In the genomic region with DNA sequence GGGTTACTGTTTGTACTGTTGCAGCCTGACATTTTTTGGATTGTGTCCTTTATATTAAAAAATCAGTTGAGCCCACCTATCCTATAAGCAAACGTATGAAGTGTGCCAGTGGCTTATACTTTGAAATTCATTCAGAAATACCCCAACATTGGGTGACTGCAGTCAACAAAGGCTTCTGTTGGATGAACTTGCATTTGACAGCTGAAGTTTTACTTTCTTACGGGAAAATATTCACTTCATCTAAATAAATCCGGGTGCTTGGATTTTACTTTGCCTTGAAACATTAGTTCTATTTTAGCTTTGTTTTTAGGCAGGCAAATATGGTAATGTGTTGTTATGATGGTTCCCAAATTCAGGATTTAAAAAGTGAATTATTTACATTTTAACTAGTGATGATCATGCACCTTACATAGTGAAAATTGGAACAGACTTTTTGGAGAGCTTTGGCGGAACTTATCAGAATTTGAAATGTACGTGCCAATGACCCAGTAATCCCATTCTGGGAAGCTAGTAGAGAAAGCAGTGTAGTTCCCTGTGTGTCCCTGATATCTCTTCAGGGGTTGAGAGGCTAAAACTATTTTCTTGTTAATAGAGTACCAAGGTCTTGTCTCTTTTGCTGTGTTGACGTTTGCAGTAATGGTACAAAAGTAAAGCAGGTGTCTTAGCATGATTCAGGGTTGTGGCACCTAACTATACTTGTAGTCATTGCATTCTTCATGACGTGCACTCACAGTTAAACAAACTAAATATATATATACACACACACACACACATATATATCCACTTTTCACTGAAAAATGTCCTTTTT, we compare ENCODE assay signal across 10 cellular contexts. TPM values are rescaled to one million over a fixed set of nuclear protein-coding genes. Genes with fewer than 3 reads are reported as not detected.
DNase-seq lines count a peak whose midpoint lies in the region; ATAC-seq, FAIRE-seq and TF ChIP-seq lines count a peak whose summit lies in the region.
"Had no signal": no experiment of that assay in that cellular context is flagged by ENCODE, and none has a peak within 500 bp of the region (broad histone marks: within the 10 kb centered on the region; RNA-seq: fewer than 3 reads in every experiment).

No MANE protein-coding gene starts in this region.

- no peak for TF ChIP-seq CTCF in stomach (IDR thresholded peaks at IDR 0.05)

- H3K36me3 Mint-ChIP-seq in T-helper 1 cell treated with Interleukin-12 subunit alpha and Interleukin-12 subunit beta and Interleukin-4 antibody, amounts not matched to agents 30 μg/mL and 1 μg/mL, for 36 hours (ENCODE audit: low read depth): no peaks in the 10 kb centered on the region
- H3K36me3 Mint-ChIP-seq in activated CD8-positive, alpha-beta T cell treated with anti-CD3 and anti-CD28 coated beads, Interleukin-2, amount 10 ng/mL, durations not matched to agents 7 days and 5 days (ENCODE audit: low read depth): peaks cover 6% of the 10 kb centered on the region

- peak overlapping the region; percentile 90 for H3K4me3 Mint-ChIP-seq in T-helper 1 cell treated with Interleukin-12 subunit alpha and Interleukin-12 subunit beta and Interleukin-4 antibody, amounts not matched to agents 30 μg/mL and 1 μg/mL, for 36 hours
- peak overlapping the region; percentile 87 for H3K4me3 Mint-ChIP-seq in activated CD8-positive, alpha-beta T cell treated with anti-CD3 and anti-CD28 coated beads, Interleukin-2, amount 10 ng/mL, durations not matched to agents 7 days and 5 days

- intact Hi-C loops in stomach (cut with DNase I; ENCODE audit: low total_unique reads): loop anchor here (10.0 kb wide), 1 partner anchor 119 kb away; a partner anchor contains a TSS

- H3K27me3 ChIP-seq in iPS-18a (ENCODE audit: control insufficient read depth, insufficient read depth, low read length): no peaks in the 10 kb centered on the region
- H3K27me3 ChIP-seq in stomach: no peaks in the 10 kb centered on the region
- H3K27me3 ChIP-seq: pancreas had no signal

- H3K4me1 ChIP-seq in iPS-18a (ENCODE audit: control insufficient read depth, low read depth, low read length) (peaks cover 20% of the 10 kb centered on the region), stomach (peaks cover 22 to 58% (median 45%) of the 10 kb centered on the region in 4 donors)

- no peaks in the 10 kb centered on the region for H3K9me3 ChIP-seq in iPS-18a (ENCODE audit: control insufficient read depth, low read depth, low read length)
- H3K9me3 ChIP-seq in stomach: no peaks in the 10 kb centered on the region
- H3K9me3 ChIP-seq: pancreas had no signal

- H3K36me3 ChIP-seq in iPS-18a (ENCODE audit: control insufficient read depth, low read depth, low read length) (no peaks in the 10 kb centered on the region), stomach (no peaks in the 10 kb centered on the region)
- H3K36me3 ChIP-seq: pancreas had no signal

- no peak for ATAC-seq in activated CD8-positive, alpha-beta T cell treated with anti-CD3 and anti-CD28 coated beads, Interleukin-2, amount 10 ng/mL, durations not matched to agents 7 days and 5 days
- ATAC-seq in GM18520 (IDR thresholded peaks at IDR 0.05; ENCODE audit: unreplicated experiment): no peak
- ATAC-seq: pancreas had no signal

- H3K4me3 ChIP-seq in iPS-18a (ENCODE audit: low read length) (peak overlapping the region; percentile 91), stomach (peak overlapping the region; percentile 71 to 96 (median 92))

- H3K27ac ChIP-seq in iPS-18a (ENCODE audit: low read length) (no peak overlapping the region), stomach (peak overlapping the region in 4 of 5 donors; percentile 18 to 99 (median 98))
- H3K27ac ChIP-seq: pancreas had no signal

- no peak overlapping the region for H3K27ac Mint-ChIP-seq in T-helper 1 cell treated with Interleukin-12 subunit alpha and Interleukin-12 subunit beta and Interleukin-4 antibody, amounts not matched to agents 30 μg/mL and 1 μg/mL, for 36 hours
- no peak overlapping the region for H3K27ac Mint-ChIP-seq in activated CD8-positive, alpha-beta T cell treated with anti-CD3 and anti-CD28 coated beads, Interleukin-2, amount 10 ng/mL, durations not matched to agents 7 days and 5 days

- peaks cover 31% of the 10 kb centered on the region for H3K4me1 Mint-ChIP-seq in T-helper 1 cell treated with Interleukin-12 subunit alpha and Interleukin-12 subunit beta and Interleukin-4 antibody, amounts not matched to agents 30 μg/mL and 1 μg/mL, for 36 hours (ENCODE audit: low read depth)
- peaks cover 38% of the 10 kb centered on the region for H3K4me1 Mint-ChIP-seq in activated CD8-positive, alpha-beta T cell treated with anti-CD3 and anti-CD28 coated beads, Interleukin-2, amount 10 ng/mL, durations not matched to agents 7 days and 5 days (ENCODE audit: low read depth)

- POLR2A ChIA-PET in activated CD8-positive, alpha-beta T cell treated with anti-CD3 and anti-CD28 coated beads, Interleukin-2, amount 10 ng/mL, durations not matched to agents 7 days and 5 days (lab: Charles Lee): interaction anchor here (0.6 kb wide), 1 partner anchor 136 kb away, joined by 3 read pairs; a partner anchor contains a TSS

- DNase-seq in T-helper 1 cell (no peak), stomach (no peak), GM12891 (ENCODE audit: insufficient read length, low spot score) (no peak)
- DNase-seq in activated CD8-positive, alpha-beta T cell treated with anti-CD3 and anti-CD28 coated beads, Interleukin-2, amount 10 ng/mL, durations not matched to agents 7 days and 5 days: no peak
- no peak for DNase-seq in stimulated activated naive CD4-positive, alpha-beta T cell (lab: John Stamatoyannopoulos, UW)
- DNase-seq: pancreas had no signal

- WGBS in stomach, 5 donors: 18 to 31% (median 21%) methylated on average over 7 of the region's 7 CpGs

- TF ChIP-seq POLR2A in stomach (IDR thresholded peaks at IDR 0.05) (no peak), GM12891 (IDR thresholded peaks at IDR 0.05; ENCODE audit: low read depth, low read length) (no peak)

- H3K27me3 Mint-ChIP-seq in T-helper 1 cell treated with Interleukin-12 subunit alpha and Interleukin-12 subunit beta and Interleukin-4 antibody, amounts not matched to agents 30 μg/mL and 1 μg/mL, for 36 hours (ENCODE audit: low read depth): no peaks in the 10 kb centered on the region
- no peaks in the 10 kb centered on the region for H3K27me3 Mint-ChIP-seq in activated CD8-positive, alpha-beta T cell treated with anti-CD3 and anti-CD28 coated beads, Interleukin-2, amount 10 ng/mL, durations not matched to agents 7 days and 5 days (ENCODE audit: low read depth)

- CTCF ChIA-PET in activated CD8-positive, alpha-beta T cell treated with anti-CD3 and anti-CD28 coated beads, Interleukin-2, amount 10 ng/mL, durations not matched to agents 7 days and 5 days (lab: Charles Lee): interaction anchor here (0.9 to 4.5 kb wide), 5 partner anchors 14 to 331 kb away, joined by 3 to 29 read pairs (median 3); no protein-coding TSS in a partner anchor

- no peaks in the 10 kb centered on the region for H3K9me3 Mint-ChIP-seq in T-helper 1 cell treated with Interleukin-12 subunit alpha and Interleukin-12 subunit beta and Interleukin-4 antibody, amounts not matched to agents 30 μg/mL and 1 μg/mL, for 36 hours
- no peaks in the 10 kb centered on the region for H3K9me3 Mint-ChIP-seq in activated CD8-positive, alpha-beta T cell treated with anti-CD3 and anti-CD28 coated beads, Interleukin-2, amount 10 ng/mL, durations not matched to agents 7 days and 5 days (ENCODE audit: insufficient read depth)

- no peak for TF ChIP-seq EP300 in stomach (IDR thresholded peaks at IDR 0.05)

- H3K9ac ChIP-seq in iPS-18a (ENCODE audit: low read length): no peak overlapping the region

- FAIRE-seq in GM12891 (lab: Jason Lieb, UNC): no peak
- FAIRE-seq: A204.1, pancreas had no signal

TF ChIP-seq in GM12891, 5 proteins besides CTCF, POLR2A, EP300 and RAD21:
- TF ChIP-seq TAF1 (IDR thresholded peaks at IDR 0.05; ENCODE audit: low read depth, low read length): no peak
- no peak for TF ChIP-seq POU2F2 (IDR thresholded peaks at IDR 0.05; ENCODE audit: low read depth, low read length)
- no peak for TF ChIP-seq POLR2AphosphoS5 (IDR thresholded peaks at IDR 0.05; ENCODE audit: low read depth, low read length)
- no peak for TF ChIP-seq PAX5 (IDR thresholded peaks at IDR 0.05; ENCODE audit: insufficient read depth, low read length, severe bottlenecking)
- no peak for TF ChIP-seq SPI1 (IDR thresholded peaks at IDR 0.05; ENCODE audit: low read depth, low read length)

RNA-seq across cellular contexts. Expression of a gene that starts 21.9 kb away (rescaled TPM):
- 10 to 100 TPM; 59.6 to 61.6 TPM for total RNA-seq in activated CD8-positive, alpha-beta T cell treated with anti-CD3 and anti-CD28 coated beads, Interleukin-2, amount 10 ng/mL, durations not matched to agents 7 days and 5 days
- total RNA-seq in stomach: 10 to 100 TPM in 3 of 5 donors, 1 to 10 TPM in 2; 6.4 to 36.9 (median 14.0) TPM
- 10 to 100 TPM; 13.6 to 15.0 (median 14.5) TPM for polyA plus RNA-seq in stomach
- polyA plus RNA-seq in GM12891 (2012; ENCODE audit: low read depth, missing spikeins): 23.6 TPM

RNA-seq across cellular contexts. Expression of a gene that starts 51.1 kb away (rescaled TPM):
- total RNA-seq in activated CD8-positive, alpha-beta T cell treated with anti-CD3 and anti-CD28 coated beads, Interleukin-2, amount 10 ng/mL, durations not matched to agents 7 days and 5 days: not detected
- total RNA-seq in stomach: not detected
- under 1 TPM in 1 of 3 donors, not detected in 2; 0.08 TPM for polyA plus RNA-seq in stomach
- not detected for polyA plus RNA-seq in GM12891 (2012; ENCODE audit: low read depth, missing spikeins)
